Comparison of ENCODE assay signal across 1 cellular context in the genomic region with DNA sequence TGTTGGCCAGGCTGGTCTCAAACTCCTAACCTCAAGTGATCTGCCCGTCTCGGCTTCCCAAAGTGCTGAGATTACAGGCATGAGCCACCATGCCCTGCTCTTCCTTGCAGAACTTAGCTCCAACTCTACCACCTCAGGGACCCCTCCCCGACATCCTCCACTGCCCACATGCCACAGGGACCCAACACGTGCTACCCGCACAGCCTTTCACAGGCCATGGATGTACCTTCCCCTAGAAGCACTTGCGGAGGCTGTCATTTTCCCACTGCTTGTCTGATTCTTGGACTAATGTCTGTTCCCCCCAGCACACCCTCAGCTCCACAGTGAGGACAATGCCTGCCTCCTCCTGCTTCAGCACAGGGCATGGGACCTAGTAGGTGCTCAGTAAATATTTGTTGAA.
TF ChIP-seq lines count a peak whose summit lies in the region.

No MANE protein-coding gene starts in this region.

TF ChIP-seq in H1, 55 proteins besides CTCF, POLR2A, EP300 and RAD21 (continued from another document):
- TF ChIP-seq GABPA (IDR thresholded peaks at IDR 0.05; ENCODE audit: borderline replicate concordance, insufficient read depth, low read length): no peak
- TF ChIP-seq NANOG (IDR thresholded peaks at IDR 0.05; ENCODE audit: insufficient read depth, low read depth, low read length, poor library complexity, severe bottlenecking): no peak
- TF ChIP-seq GTF2F1 (IDR thresholded peaks at IDR 0.05; ENCODE audit: borderline replicate concordance, low read depth, low read length): no peak
- TF ChIP-seq YY1 (IDR thresholded peaks at IDR 0.05; ENCODE audit: low read depth, low read length): no peak
- no peak for TF ChIP-seq TAF1 (IDR thresholded peaks at IDR 0.05; ENCODE audit: low read depth, low read length)
- no peak for TF ChIP-seq EZH2 (IDR thresholded peaks at IDR 0.05; ENCODE audit: low read depth, low read length, severe bottlenecking)
- no peak for TF ChIP-seq SRF (IDR thresholded peaks at IDR 0.05; ENCODE audit: low read depth, low read length)
- TF ChIP-seq, protein P1, sequence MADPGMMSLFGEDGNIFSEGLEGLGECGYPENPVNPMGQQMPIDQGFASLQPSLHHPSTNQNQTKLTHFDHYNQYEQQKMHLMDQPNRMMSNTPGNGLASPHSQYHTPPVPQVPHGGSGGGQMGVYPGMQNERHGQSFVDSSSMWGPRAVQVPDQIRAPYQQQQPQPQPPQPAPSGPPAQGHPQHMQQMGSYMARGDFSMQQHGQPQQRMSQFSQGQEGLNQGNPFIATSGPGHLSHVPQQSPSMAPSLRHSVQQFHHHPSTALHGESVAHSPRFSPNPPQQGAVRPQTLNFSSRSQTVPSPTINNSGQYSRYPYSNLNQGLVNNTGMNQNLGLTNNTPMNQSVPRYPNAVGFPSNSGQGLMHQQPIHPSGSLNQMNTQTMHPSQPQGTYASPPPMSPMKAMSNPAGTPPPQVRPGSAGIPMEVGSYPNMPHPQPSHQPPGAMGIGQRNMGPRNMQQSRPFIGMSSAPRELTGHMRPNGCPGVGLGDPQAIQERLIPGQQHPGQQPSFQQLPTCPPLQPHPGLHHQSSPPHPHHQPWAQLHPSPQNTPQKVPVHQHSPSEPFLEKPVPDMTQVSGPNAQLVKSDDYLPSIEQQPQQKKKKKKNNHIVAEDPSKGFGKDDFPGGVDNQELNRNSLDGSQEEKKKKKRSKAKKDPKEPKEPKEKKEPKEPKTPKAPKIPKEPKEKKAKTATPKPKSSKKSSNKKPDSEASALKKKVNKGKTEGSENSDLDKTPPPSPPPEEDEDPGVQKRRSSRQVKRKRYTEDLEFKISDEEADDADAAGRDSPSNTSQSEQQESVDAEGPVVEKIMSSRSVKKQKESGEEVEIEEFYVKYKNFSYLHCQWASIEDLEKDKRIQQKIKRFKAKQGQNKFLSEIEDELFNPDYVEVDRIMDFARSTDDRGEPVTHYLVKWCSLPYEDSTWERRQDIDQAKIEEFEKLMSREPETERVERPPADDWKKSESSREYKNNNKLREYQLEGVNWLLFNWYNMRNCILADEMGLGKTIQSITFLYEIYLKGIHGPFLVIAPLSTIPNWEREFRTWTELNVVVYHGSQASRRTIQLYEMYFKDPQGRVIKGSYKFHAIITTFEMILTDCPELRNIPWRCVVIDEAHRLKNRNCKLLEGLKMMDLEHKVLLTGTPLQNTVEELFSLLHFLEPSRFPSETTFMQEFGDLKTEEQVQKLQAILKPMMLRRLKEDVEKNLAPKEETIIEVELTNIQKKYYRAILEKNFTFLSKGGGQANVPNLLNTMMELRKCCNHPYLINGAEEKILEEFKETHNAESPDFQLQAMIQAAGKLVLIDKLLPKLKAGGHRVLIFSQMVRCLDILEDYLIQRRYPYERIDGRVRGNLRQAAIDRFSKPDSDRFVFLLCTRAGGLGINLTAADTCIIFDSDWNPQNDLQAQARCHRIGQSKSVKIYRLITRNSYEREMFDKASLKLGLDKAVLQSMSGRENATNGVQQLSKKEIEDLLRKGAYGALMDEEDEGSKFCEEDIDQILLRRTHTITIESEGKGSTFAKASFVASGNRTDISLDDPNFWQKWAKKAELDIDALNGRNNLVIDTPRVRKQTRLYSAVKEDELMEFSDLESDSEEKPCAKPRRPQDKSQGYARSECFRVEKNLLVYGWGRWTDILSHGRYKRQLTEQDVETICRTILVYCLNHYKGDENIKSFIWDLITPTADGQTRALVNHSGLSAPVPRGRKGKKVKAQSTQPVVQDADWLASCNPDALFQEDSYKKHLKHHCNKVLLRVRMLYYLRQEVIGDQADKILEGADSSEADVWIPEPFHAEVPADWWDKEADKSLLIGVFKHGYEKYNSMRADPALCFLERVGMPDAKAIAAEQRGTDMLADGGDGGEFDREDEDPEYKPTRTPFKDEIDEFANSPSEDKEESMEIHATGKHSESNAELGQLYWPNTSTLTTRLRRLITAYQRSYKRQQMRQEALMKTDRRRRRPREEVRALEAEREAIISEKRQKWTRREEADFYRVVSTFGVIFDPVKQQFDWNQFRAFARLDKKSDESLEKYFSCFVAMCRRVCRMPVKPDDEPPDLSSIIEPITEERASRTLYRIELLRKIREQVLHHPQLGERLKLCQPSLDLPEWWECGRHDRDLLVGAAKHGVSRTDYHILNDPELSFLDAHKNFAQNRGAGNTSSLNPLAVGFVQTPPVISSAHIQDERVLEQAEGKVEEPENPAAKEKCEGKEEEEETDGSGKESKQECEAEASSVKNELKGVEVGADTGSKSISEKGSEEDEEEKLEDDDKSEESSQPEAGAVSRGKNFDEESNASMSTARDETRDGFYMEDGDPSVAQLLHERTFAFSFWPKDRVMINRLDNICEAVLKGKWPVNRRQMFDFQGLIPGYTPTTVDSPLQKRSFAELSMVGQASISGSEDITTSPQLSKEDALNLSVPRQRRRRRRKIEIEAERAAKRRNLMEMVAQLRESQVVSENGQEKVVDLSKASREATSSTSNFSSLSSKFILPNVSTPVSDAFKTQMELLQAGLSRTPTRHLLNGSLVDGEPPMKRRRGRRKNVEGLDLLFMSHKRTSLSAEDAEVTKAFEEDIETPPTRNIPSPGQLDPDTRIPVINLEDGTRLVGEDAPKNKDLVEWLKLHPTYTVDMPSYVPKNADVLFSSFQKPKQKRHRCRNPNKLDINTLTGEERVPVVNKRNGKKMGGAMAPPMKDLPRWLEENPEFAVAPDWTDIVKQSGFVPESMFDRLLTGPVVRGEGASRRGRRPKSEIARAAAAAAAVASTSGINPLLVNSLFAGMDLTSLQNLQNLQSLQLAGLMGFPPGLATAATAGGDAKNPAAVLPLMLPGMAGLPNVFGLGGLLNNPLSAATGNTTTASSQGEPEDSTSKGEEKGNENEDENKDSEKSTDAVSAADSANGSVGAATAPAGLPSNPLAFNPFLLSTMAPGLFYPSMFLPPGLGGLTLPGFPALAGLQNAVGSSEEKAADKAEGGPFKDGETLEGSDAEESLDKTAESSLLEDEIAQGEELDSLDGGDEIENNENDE (IDR thresholded peaks at IDR 0.05; ENCODE audit: insufficient replicate concordance, low read length): no peak
- TF ChIP-seq EGR1 (IDR thresholded peaks at IDR 0.05; ENCODE audit: borderline replicate concordance, low read depth, low read length): no peak
- TF ChIP-seq SIX5 (IDR thresholded peaks at IDR 0.05; ENCODE audit: low read depth, low read length): no peak
- TF ChIP-seq CHD1 (IDR thresholded peaks at IDR 0.05; ENCODE audit: low read depth, low read length): no peak
- TF ChIP-seq JUN (IDR thresholded peaks at IDR 0.05; ENCODE audit: low read depth, low read length): no peak
- no peak for TF ChIP-seq KDM4A (IDR thresholded peaks at IDR 0.05; ENCODE audit: low read depth, low read length, severe bottlenecking)
- no peak for TF ChIP-seq JUND (IDR thresholded peaks at IDR 0.05; ENCODE audit: low read length)
